25 cellular contexts compared by ENCODE assay signal in the genomic region with DNA sequence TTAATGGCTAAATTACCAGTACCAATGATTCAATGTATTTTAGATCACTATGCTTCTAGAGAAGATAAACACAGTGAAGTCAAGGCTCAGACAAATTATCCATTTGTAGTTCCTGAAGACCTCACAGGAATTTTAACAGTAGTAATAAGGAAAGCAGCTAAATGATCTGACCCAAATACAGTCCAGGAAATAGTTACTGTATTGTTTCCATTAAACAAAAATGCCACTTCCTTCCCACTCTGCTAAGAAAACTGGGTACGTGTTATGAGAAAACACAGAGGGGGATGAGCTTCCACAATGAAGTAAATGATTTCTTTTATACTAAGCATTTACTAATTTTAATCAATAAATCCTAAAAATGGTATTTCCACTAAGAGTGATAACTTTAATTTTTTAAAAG.
DNase-seq lines count a peak whose midpoint lies in the region; ATAC-seq and TF ChIP-seq lines count a peak whose summit lies in the region.
"Had no signal": no experiment of that assay in that cellular context is flagged by ENCODE, and none has a peak within 500 bp of the region (broad histone marks: within the 10 kb centered on the region; RNA-seq: fewer than 3 reads in every experiment).

No MANE protein-coding gene starts in this region.

- no peaks in the 10 kb centered on the region for H3K36me3 Mint-ChIP-seq in activated T-cell treated with anti-CD3 and anti-CD28 coated beads, Interleukin-2, amount 50 U/mL, for 24 hours (ENCODE audit: low read depth)
- peaks cover 3% of the 10 kb centered on the region for H3K36me3 Mint-ChIP-seq in T-cell

- CTCF ChIA-PET in T-cell (lab: Charles Lee), result interaction anchor here (0.6 to 1.6 kb wide), 6 partner anchors 9 to 295 kb away, joined by 3 to 10 read pairs (median 4); no protein-coding TSS in a partner anchor

- peaks cover 27% of the 10 kb centered on the region for H3K4me1 Mint-ChIP-seq in activated T-cell treated with anti-CD3 and anti-CD28 coated beads, Interleukin-2, amount 50 U/mL, for 24 hours (ENCODE audit: low read depth)
- H3K4me1 Mint-ChIP-seq in T-cell, result peaks cover 31 to 44% (median 35%) of the 10 kb centered on the region in 3 donors
- H3K4me1 Mint-ChIP-seq in stimulated activated naive CD8-positive, alpha-beta T cell treated with anti-CD3 and anti-CD28 coated beads, Interleukin-15, amount 100 ng/mL, for 72 hours, result peaks cover 35% of the 10 kb centered on the region
- H3K4me1 Mint-ChIP-seq: nephron progenitor cell had no signal

- no peaks in the 10 kb centered on the region for H3K9me3 ChIP-seq in neutrophil
- H3K9me3 ChIP-seq: body of pancreas, ovary, vagina had no signal

- TF ChIP-seq CTCF in neutrophil (IDR thresholded peaks at IDR 0.05), result no peak

- no peak overlapping the region for H3K4me3 Mint-ChIP-seq in activated T-cell treated with anti-CD3 and anti-CD28 coated beads, Interleukin-2, amount 50 U/mL, for 24 hours
- H3K4me3 Mint-ChIP-seq in T-cell, result peak overlapping the region in 1 of 3 donors; percentile 31
- H3K4me3 Mint-ChIP-seq in stimulated activated naive CD8-positive, alpha-beta T cell treated with anti-CD3 and anti-CD28 coated beads, Interleukin-15, amount 100 ng/mL, for 72 hours, result no peak overlapping the region
- H3K4me3 Mint-ChIP-seq: activated CD8-positive, alpha-beta T cell treated with anti-CD3 and anti-CD28 coated beads for 36 hours; nephron progenitor cell had no signal

- H3K9me3 Mint-ChIP-seq in activated T-cell treated with anti-CD3 and anti-CD28 coated beads, Interleukin-2, amount 50 U/mL, for 24 hours, result no peaks in the 10 kb centered on the region
- H3K9me3 Mint-ChIP-seq in T-cell, result no peaks in the 10 kb centered on the region
- no peaks in the 10 kb centered on the region for H3K9me3 Mint-ChIP-seq in stimulated activated naive CD8-positive, alpha-beta T cell treated with anti-CD3 and anti-CD28 coated beads, Interleukin-15, amount 100 ng/mL, for 72 hours
- H3K9me3 Mint-ChIP-seq: activated CD8-positive, alpha-beta T cell treated with anti-CD3 and anti-CD28 coated beads for 36 hours; nephron progenitor cell had no signal

- H3K27me3 ChIP-seq in neutrophil, result no peaks in the 10 kb centered on the region
- H3K27me3 ChIP-seq: body of pancreas, ovary, vagina had no signal

- H3K36me3 ChIP-seq in neutrophil, result no peaks in the 10 kb centered on the region
- H3K36me3 ChIP-seq: ovary, vagina had no signal

- no peak for DNase-seq in activated T-cell treated with anti-CD3 and anti-CD28 coated beads, Interleukin-2, amount 50 U/mL, for 24 hours
- no peak for DNase-seq in activated T-cell treated with anti-CD3 and anti-CD28 coated beads, Interleukin-2, amount 50 U/mL, for 1 hour
- no peak for DNase-seq in T-cell
- DNase-seq in dermis microvascular lymphatic vessel endothelial cell (ENCODE audit: low read depth in 2 of 2), result peak; percentile 6 to 34
- DNase-seq in stimulated activated naive CD8-positive, alpha-beta T cell treated with anti-CD3 and anti-CD28 coated beads, Interleukin-15, amount 100 ng/mL, for 72 hours, result no peak
- DNase-seq in NCI-H82 (lab: John Stamatoyannopoulos, UW), result no peak
- DNase-seq: activated CD4-positive, CD25-positive, alpha-beta regulatory T cell treated with anti-CD3 and anti-CD28 coated beads, Interleukin-2, amount 50 U/mL, for 72 hours; activated CD8-positive, alpha-beta T cell treated with anti-CD3 and anti-CD28 coated beads for 36 hours; body of pancreas; cerebellar nuclear complex; H7; hippocampal formation; Karpas-422; left colon; mammary epithelial cell; NCI-H1436; NCI-H2081; NCI-H524 treated with DMSO at 0.1 percent for 48 hours; nephron progenitor cell; ovary; stimulated activated naive CD8-positive, alpha-beta T cell treated with anti-CD3 and anti-CD28 coated beads, Interleukin-15, Interleukin-2, amounts not matched to agents 100 U/mL and 50 U/mL, for 24 hours had no signal

- peak overlapping the region; percentile 14 for H3K27ac Mint-ChIP-seq in activated T-cell treated with anti-CD3 and anti-CD28 coated beads, Interleukin-2, amount 50 U/mL, for 24 hours
- peak overlapping the region; percentile 57 to 58 for H3K27ac Mint-ChIP-seq in T-cell
- peak overlapping the region in 1 of 2 donors; percentile 71 for H3K27ac Mint-ChIP-seq in stimulated activated naive CD8-positive, alpha-beta T cell treated with anti-CD3 and anti-CD28 coated beads, Interleukin-15, amount 100 ng/mL, for 72 hours

- no peak overlapping the region for H3K4me3 ChIP-seq in neutrophil (ENCODE audit: low read depth in 1 of 2, low read length in 1 of 2)
- H3K4me3 ChIP-seq: body of pancreas, ovary, vagina had no signal

- no peak for ATAC-seq in T-cell (replicated peaks in 1 of 4)
- no peak for ATAC-seq in stimulated activated naive CD8-positive, alpha-beta T cell treated with anti-CD3 and anti-CD28 coated beads, Interleukin-15, amount 100 ng/mL, for 72 hours
- ATAC-seq in HG03097 (IDR thresholded peaks at IDR 0.05; ENCODE audit: low FRiP score, unreplicated experiment), result no peak
- ATAC-seq: activated CD8-positive, alpha-beta T cell treated with anti-CD3 and anti-CD28 coated beads for 36 hours; body of pancreas; HepG2; left colon; stimulated activated naive CD8-positive, alpha-beta T cell treated with anti-CD3 and anti-CD28 coated beads, Interleukin-15, Interleukin-2, amounts not matched to agents 100 U/mL and 50 U/mL, for 24 hours had no signal

- peak overlapping the region; percentile 60 for H3K27ac ChIP-seq in neutrophil
- H3K27ac ChIP-seq: body of pancreas, ovary, vagina had no signal

- POLR2A ChIA-PET in T-cell (lab: Charles Lee), result interaction anchor here (0.5 to 0.9 kb wide), 4 partner anchors 187 to 1394 kb away, joined by 3 to 4 read pairs (median 4); partner anchors contain the start of genes AMD1 (in 1 of the 2) and GTF3C6 (in 1 of the 2)

- H3K27me3 Mint-ChIP-seq in activated T-cell treated with anti-CD3 and anti-CD28 coated beads, Interleukin-2, amount 50 U/mL, for 24 hours, result no peaks in the 10 kb centered on the region
- H3K27me3 Mint-ChIP-seq in T-cell, result no peaks in the 10 kb centered on the region
- no peaks in the 10 kb centered on the region for H3K27me3 Mint-ChIP-seq in stimulated activated naive CD8-positive, alpha-beta T cell treated with anti-CD3 and anti-CD28 coated beads, Interleukin-15, amount 100 ng/mL, for 72 hours
- H3K27me3 Mint-ChIP-seq: activated CD8-positive, alpha-beta T cell treated with anti-CD3 and anti-CD28 coated beads for 36 hours had no signal

- H3K4me1 ChIP-seq in neutrophil (ENCODE audit: control insufficient read depth in 1 of 2, insufficient read depth in 1 of 2, low read depth in 1 of 2, low read length in 1 of 2), result peaks cover 20 to 31% of the 10 kb centered on the region in 2 experiments
- H3K4me1 ChIP-seq: body of pancreas had no signal

Comparison
In these comparisons a context has a peak if more than half of its experiments do, and no peak if none do; other contexts are left out.
1. DNase-seq: peak in dermis microvascular lymphatic vessel endothelial cell (2 of 2); none in activated T-cell treated with anti-CD3 and anti-CD28 coated beads, Interleukin-2, amount 50 U/mL, for 24 hours (single experiment), activated T-cell treated with anti-CD3 and anti-CD28 coated beads, Interleukin-2, amount 50 U/mL, for 1 hour (single experiment), T-cell (0 of 34), stimulated activated naive CD8-positive, alpha-beta T cell treated with anti-CD3 and anti-CD28 coated beads, Interleukin-15, amount 100 ng/mL, for 72 hours (0 of 2) and NCI-H82 (single experiment).